In the genomic region with DNA sequence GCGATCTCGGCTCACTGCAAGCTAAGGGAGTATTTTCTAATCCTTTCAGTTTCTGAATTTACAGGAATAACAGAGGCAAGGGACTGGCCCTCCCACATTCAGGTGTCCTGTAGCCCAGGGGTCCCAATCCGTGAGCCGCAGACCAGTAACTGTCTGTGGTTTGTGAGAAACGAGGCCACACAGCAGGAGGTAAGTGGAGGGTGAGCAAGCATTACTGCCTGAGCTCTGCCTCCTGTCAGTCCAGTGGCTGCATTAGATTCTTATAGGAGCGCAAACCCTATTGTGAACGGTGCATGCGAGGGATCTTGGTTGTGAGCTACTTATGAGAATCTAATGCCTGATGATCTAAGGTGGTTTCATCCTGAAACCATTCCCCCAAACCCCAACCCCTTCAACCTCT, we compare ENCODE assay signal across 14 cellular contexts. TPM values are rescaled to one million over a fixed set of nuclear protein-coding genes. Genes with fewer than 3 reads are reported as not detected.
DNase-seq lines count a peak whose midpoint lies in the region; ATAC-seq and TF ChIP-seq lines count a peak whose summit lies in the region.
"Had no signal": no experiment of that assay in that cellular context is flagged by ENCODE, and none has a peak within 500 bp of the region (broad histone marks: within the 10 kb centered on the region; RNA-seq: fewer than 3 reads in every experiment).

No MANE protein-coding gene starts in this region.

- no peak overlapping the region for H3K9ac ChIP-seq in smooth muscle cell (ENCODE audit: low read depth)

- 59 to 75% (median 67%) methylated on average over 8 of the region's 8 CpGs for WGBS in spleen, 5 donors
- WGBS in smooth muscle cell (ENCODE audit: low lambda C conversion rate) = 84% methylated on average over 8 of the region's 8 CpGs

- no peaks in the 10 kb centered on the region for H3K27me3 Mint-ChIP-seq in activated T-helper 17 cell treated with anti-CD3 and anti-CD28 coated beads, Interleukin-2, amount 50 U/mL, for 72 hours
- peaks cover 23% of the 10 kb centered on the region for H3K27me3 Mint-ChIP-seq in stimulated activated naive CD8-positive, alpha-beta T cell treated with anti-CD3 and anti-CD28 coated beads, Interleukin-15, amount 100 ng/mL, for 72 hours

- intact Hi-C loops in spleen (cut with DNase I; ENCODE audit: low total_unique reads) = no loop called here

- no peak overlapping the region for H3K4me3 ChIP-seq in NB4 (ENCODE audit: low read depth, low read length)
- H3K4me3 ChIP-seq in spleen = no peak overlapping the region
- H3K4me3 ChIP-seq in smooth muscle cell = no peak overlapping the region
- H3K4me3 ChIP-seq: GM23338 had no signal

- peaks cover 22% of the 10 kb centered on the region for H3K4me1 Mint-ChIP-seq in activated T-helper 17 cell treated with anti-CD3 and anti-CD28 coated beads, Interleukin-2, amount 50 U/mL, for 72 hours
- H3K4me1 Mint-ChIP-seq in stimulated activated naive CD8-positive, alpha-beta T cell treated with anti-CD3 and anti-CD28 coated beads, Interleukin-15, amount 100 ng/mL, for 72 hours = peaks cover 31% of the 10 kb centered on the region

- no peaks in the 10 kb centered on the region for H3K9me3 Mint-ChIP-seq in activated T-helper 17 cell treated with anti-CD3 and anti-CD28 coated beads, Interleukin-2, amount 50 U/mL, for 72 hours
- no peaks in the 10 kb centered on the region for H3K9me3 Mint-ChIP-seq in stimulated activated naive CD8-positive, alpha-beta T cell treated with anti-CD3 and anti-CD28 coated beads, Interleukin-15, amount 100 ng/mL, for 72 hours

- ATAC-seq in activated T-helper 17 cell treated with anti-CD3 and anti-CD28 coated beads, Interleukin-2, amount 50 U/mL, for 72 hours (replicated peaks) = no peak
- ATAC-seq in stimulated activated naive CD8-positive, alpha-beta T cell treated with anti-CD3 and anti-CD28 coated beads, Interleukin-15, amount 100 ng/mL, for 72 hours = no peak
- ATAC-seq: GM23338, HepG2 had no signal

- peak; percentile 55 for DNase-seq in Daoy (ENCODE audit: low read depth)
- peak; percentile 94 for DNase-seq in NB4 (ENCODE audit: low read depth)
- peak; percentile 21 for DNase-seq in spleen
- no peak for DNase-seq in smooth muscle cell (lab: John Stamatoyannopoulos, UW; ENCODE audit: unreplicated experiment)
- DNase-seq in stimulated activated CD4-positive, alpha-beta T cell treated with anti-CD3 and anti-CD28 coated beads, Interleukin-2, amount 100 ng/mL, for 48 hours = no peak
- DNase-seq in stimulated activated naive CD8-positive, alpha-beta T cell treated with anti-CD3 and anti-CD28 coated beads, Interleukin-15, amount 100 ng/mL, for 72 hours = no peak
- DNase-seq: DND-41, Karpas-422, MM.1S, NCI-H1930, NCI-H69 had no signal

- H4K20me1 ChIP-seq in smooth muscle cell (ENCODE audit: low read depth) = no peaks in the 10 kb centered on the region

- H3K9me3 ChIP-seq in spleen = no peaks in the 10 kb centered on the region
- no peaks in the 10 kb centered on the region for H3K9me3 ChIP-seq in smooth muscle cell (replicated peaks; ENCODE audit: low read depth)

- no peaks in the 10 kb centered on the region for H3K79me2 ChIP-seq in smooth muscle cell (ENCODE audit: low read depth)

- no peaks in the 10 kb centered on the region for H3F3A ChIP-seq in smooth muscle cell (ENCODE audit: low read depth)

- no peak overlapping the region for H2AFZ ChIP-seq in smooth muscle cell (ENCODE audit: low read depth)
- H2AFZ ChIP-seq: GM23338 had no signal

- TF ChIP-seq CTCF in NB4 (IDR thresholded peaks at IDR 0.05; ENCODE audit: low read depth, low read length) = no peak
- TF ChIP-seq CTCF in spleen (IDR thresholded peaks at IDR 0.05 in 8 of 11, conservative IDR thresholded peaks at IDR 0.05 in 3 of 11) = no peak
- no peak for TF ChIP-seq CTCF in smooth muscle cell (IDR thresholded peaks at IDR 0.05; ENCODE audit: borderline replicate concordance, insufficient read depth, poor library complexity, severe bottlenecking)

- H3K27ac ChIP-seq in spleen (no peak overlapping the region), smooth muscle cell (ENCODE audit: low read depth) (no peak overlapping the region)

- H3K27me3 ChIP-seq in spleen (replicated peaks in 1 of 7) (peaks cover 0 to 22% (median 0%) of the 10 kb centered on the region in 7 donors), smooth muscle cell (ENCODE audit: low read depth) (no peaks in the 10 kb centered on the region)

- H3K4me2 ChIP-seq in smooth muscle cell = no peak overlapping the region
- H3K4me2 ChIP-seq: GM23338 had no signal

- H3K36me3 Mint-ChIP-seq in activated T-helper 17 cell treated with anti-CD3 and anti-CD28 coated beads, Interleukin-2, amount 50 U/mL, for 72 hours (ENCODE audit: low read depth) = peaks cover 24% of the 10 kb centered on the region

- H3K36me3 ChIP-seq in spleen (no peaks in the 10 kb centered on the region), smooth muscle cell (ENCODE audit: low read depth) (no peaks in the 10 kb centered on the region)

- H3K4me3 Mint-ChIP-seq in activated T-helper 17 cell treated with anti-CD3 and anti-CD28 coated beads, Interleukin-2, amount 50 U/mL, for 72 hours = peak overlapping the region; percentile 52
- H3K4me3 Mint-ChIP-seq in stimulated activated naive CD8-positive, alpha-beta T cell treated with anti-CD3 and anti-CD28 coated beads, Interleukin-15, amount 100 ng/mL, for 72 hours = no peak overlapping the region
- H3K4me3 Mint-ChIP-seq: GM23338 had no signal

- H3K27ac Mint-ChIP-seq in activated T-helper 17 cell treated with anti-CD3 and anti-CD28 coated beads, Interleukin-2, amount 50 U/mL, for 72 hours = peak overlapping the region; percentile 74
- H3K27ac Mint-ChIP-seq in stimulated activated naive CD8-positive, alpha-beta T cell treated with anti-CD3 and anti-CD28 coated beads, Interleukin-15, amount 100 ng/mL, for 72 hours = no peak overlapping the region
- H3K27ac Mint-ChIP-seq: GM23338 had no signal

- H3K4me1 ChIP-seq in spleen (peaks cover 10 to 41% (median 25%) of the 10 kb centered on the region in 6 donors), smooth muscle cell (ENCODE audit: low read depth) (peaks cover 16% of the 10 kb centered on the region)

- TF ChIP-seq POLR2A in NB4 (IDR thresholded peaks at IDR 0.05; ENCODE audit: extremely low read depth, insufficient read length) (no peak), spleen (IDR thresholded peaks at IDR 0.05) (no peak)

RNA-seq across cellular contexts. Expression of a gene that starts 5.0 kb away (rescaled TPM):
- 6.7 and 9.5 TPM in 2 replicates for total RNA-seq in Daoy (2014; rRNA removed; shearing (Covaris generic))
- total RNA-seq in activated T-helper 17 cell treated with anti-CD3 and anti-CD28 coated beads, Interleukin-2, amount 50 U/mL, for 72 hours = 1 to 10 TPM; 1.2 to 3.5 TPM
- 10 to 100 TPM; 10.7 to 24.1 (median 19.7) TPM for total RNA-seq in spleen
- polyA plus RNA-seq in spleen = 10 to 100 TPM in 2 of 3 donors, 1 to 10 TPM in 1; 6.6 to 24.6 (median 12.6) TPM
- total RNA-seq in smooth muscle cell = 27.0 and 37.3 TPM in 2 replicates
- polyA plus RNA-seq in smooth muscle cell = 36.7 and 41.3 TPM in 2 replicates

RNA-seq across cellular contexts. Expression of a gene that starts 9.2 kb away (rescaled TPM):
- 0.06 and 0.18 TPM in 2 replicates for total RNA-seq in Daoy (2014; rRNA removed; shearing (Covaris generic))
- total RNA-seq in activated T-helper 17 cell treated with anti-CD3 and anti-CD28 coated beads, Interleukin-2, amount 50 U/mL, for 72 hours = 10 to 100 TPM in 1 of 2 donors, 1 to 10 TPM in 1; 5.9 to 20.1 TPM
- total RNA-seq in spleen = 1 to 10 TPM; 1.0 to 5.1 (median 1.9) TPM
- 1 to 10 TPM in 1 of 3 donors, under 1 TPM in 2; 0.57 to 1.7 (median 0.64) TPM for polyA plus RNA-seq in spleen
- 2.6 and 4.9 TPM in 2 replicates for total RNA-seq in smooth muscle cell
- polyA plus RNA-seq in smooth muscle cell = 0.32 and 3.4 TPM in 2 replicates

RNA-seq across cellular contexts. Expression of a gene that starts 21.5 kb away (rescaled TPM):
- total RNA-seq in Daoy (2014; rRNA removed; shearing (Covaris generic)) = 22.7 and 22.8 TPM in 2 replicates
- total RNA-seq in activated T-helper 17 cell treated with anti-CD3 and anti-CD28 coated beads, Interleukin-2, amount 50 U/mL, for 72 hours = 10 to 100 TPM; 22.8 to 32.0 TPM
- total RNA-seq in spleen (10 to 100 TPM; 17.1 to 41.3 (median 23.6) TPM), smooth muscle cell (32.3 and 36.8 TPM in 2 replicates)
- polyA plus RNA-seq in spleen (10 to 100 TPM; 22.0 to 33.4 (median 28.1) TPM), smooth muscle cell (37.3 and 49.8 TPM in 2 replicates)

RNA-seq across cellular contexts. Expression of a gene that starts 21.8 kb away (rescaled TPM):
- total RNA-seq in Daoy (2014; rRNA removed; shearing (Covaris generic)) = 9.9 and 12.4 TPM in 2 replicates
- total RNA-seq in activated T-helper 17 cell treated with anti-CD3 and anti-CD28 coated beads, Interleukin-2, amount 50 U/mL, for 72 hours = 10 to 100 TPM; 14.2 to 36.7 TPM
- total RNA-seq in spleen (10 to 100 TPM; 17.7 to 40.3 (median 31.4) TPM), smooth muscle cell (25.8 and 26.4 TPM in 2 replicates)
- polyA plus RNA-seq in spleen (10 to 100 TPM; 20.6 to 40.9 (median 21.9) TPM), smooth muscle cell (55.9 and 68.6 TPM in 2 replicates)

RNA-seq across cellular contexts. Expression of a gene that starts 31.8 kb away (rescaled TPM):
- total RNA-seq in Daoy (2014; rRNA removed; shearing (Covaris generic)) = not detected in 2 replicates
- total RNA-seq in activated T-helper 17 cell treated with anti-CD3 and anti-CD28 coated beads, Interleukin-2, amount 50 U/mL, for 72 hours = under 1 TPM in 1 of 2 donors, not detected in 1; 0.42 TPM
- total RNA-seq in spleen (not detected), smooth muscle cell (not detected in 2 replicates)
- polyA plus RNA-seq in spleen (under 1 TPM in 2 of 3 donors, not detected in 1; 0.13 to 0.24 TPM), smooth muscle cell (not detected in 2 replicates)
- total RNA-seq: GM23338 had no signal
- polyA plus RNA-seq: GM23338 had no signal

Comparison
In these comparisons a context has a peak if more than half of its experiments do, and no peak if none do; other contexts are left out.
1. DNase-seq: peak in Daoy (single experiment), NB4 (single experiment) and spleen (single experiment); none in smooth muscle cell (single experiment), stimulated activated CD4-positive, alpha-beta T cell treated with anti-CD3 and anti-CD28 coated beads, Interleukin-2, amount 100 ng/mL, for 48 hours (0 of 2) and stimulated activated naive CD8-positive, alpha-beta T cell treated with anti-CD3 and anti-CD28 coated beads, Interleukin-15, amount 100 ng/mL, for 72 hours (0 of 2).